In genomic region chr2:33188799-33189198, GRCh38 we compare ENCODE assay signal across 1 cellular context.
TF ChIP-seq lines count a peak whose summit lies in the region.

No MANE protein-coding gene starts in this region.

TF ChIP-seq in K562, 482 proteins besides CTCF, POLR2A, EP300 and RAD21 (continued from another document):
- peak; percentile 81 for TF ChIP-seq ZBTB40 (IDR thresholded peaks at IDR 0.05)
- peak; percentile 54; the same call in 1 of the 2 replicates for TF ChIP-seq ZBTB40 (CRISPR knock-in tag; IDR thresholded peaks at IDR 0.05)
